In the genomic region with DNA sequence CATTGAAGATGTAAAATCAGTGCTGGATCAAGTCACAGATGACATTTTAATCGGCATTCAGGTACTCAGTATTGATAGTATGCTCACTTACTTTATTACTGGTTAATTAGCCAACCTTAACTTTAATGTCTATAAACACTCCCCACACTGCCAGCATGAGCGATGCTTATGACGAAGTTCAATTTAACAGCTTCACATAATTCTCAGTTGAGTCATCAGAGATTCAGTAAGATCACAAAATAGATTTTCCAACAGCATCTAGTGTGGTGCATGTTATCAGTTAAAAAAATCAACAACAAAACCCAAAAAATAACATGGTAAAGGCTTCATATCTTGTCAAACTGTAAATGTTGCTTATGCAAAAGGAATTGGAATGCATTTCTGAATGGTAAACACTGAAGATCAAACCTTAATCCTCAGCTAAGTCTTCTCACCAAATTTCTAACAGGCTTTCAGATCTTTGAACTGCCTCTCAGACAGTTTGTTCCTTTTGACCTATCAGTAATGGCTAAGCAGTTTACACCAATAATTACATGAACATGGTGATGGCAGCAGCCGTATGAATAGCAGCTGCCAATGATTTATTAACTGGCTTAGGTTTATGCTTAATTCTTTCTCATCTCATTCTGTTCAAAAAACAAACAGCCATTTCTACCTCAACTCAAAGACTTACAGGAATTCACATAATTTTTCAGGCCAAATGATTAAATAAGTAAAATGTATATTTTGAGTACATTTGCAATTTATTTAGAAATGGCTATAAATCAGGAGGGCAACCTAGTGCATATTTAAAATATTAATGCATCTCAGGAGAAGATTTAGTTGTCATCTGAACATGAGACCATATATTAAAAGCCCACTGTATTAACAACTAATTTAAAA, we compare ENCODE assay signal across 1 cellular context.
TF ChIP-seq lines count a peak whose summit lies in the region.

No MANE protein-coding gene starts in this region.

TF ChIP-seq in K562, 482 proteins besides CTCF, POLR2A, EP300 and RAD21 (continued from another document and continues in another):
- TF ChIP-seq ZNF589 (CRISPR knock-in tag; IDR thresholded peaks at IDR 0.05; ENCODE audit: low read depth) (no peak), OTX1 (CRISPR knock-in tag; IDR thresholded peaks at IDR 0.05) (no peak), TEAD1 (CRISPR knock-in tag; IDR thresholded peaks at IDR 0.05) (0 out of 4 replicates have a peak, but pooled peaks of 1 of the 2 experiments have one; percentile 23), ILF3 (IDR thresholded peaks at IDR 0.05; ENCODE audit: borderline replicate concordance) (no peak), ZNF239 (CRISPR knock-in tag; IDR thresholded peaks at IDR 0.05) (0 out of 2 replicates have a peak, but pooled peaks have one; percentile 14), TEAD4 (IDR thresholded peaks at IDR 0.05; ENCODE audit: low read length) (peak; percentile 62), TEAD4 (CRISPR knock-in tag; IDR thresholded peaks at IDR 0.05; ENCODE audit: borderline replicate concordance) (no peak), USF2 (CRISPR knock-in tag; IDR thresholded peaks at IDR 0.05) (no peak), NR2C2 (CRISPR knock-in tag; IDR thresholded peaks at IDR 0.05) (no peak), NR2C2 (tag; IDR thresholded peaks at IDR 0.05) (no peak), CBFA2T3 (IDR thresholded peaks at IDR 0.05) (no peak), CBX1 (IDR thresholded peaks at IDR 0.05; ENCODE audit: low read depth) (no peak), ZNF780A (CRISPR knock-in tag; IDR thresholded peaks at IDR 0.05) (no peak), ZNF778 (CRISPR knock-in tag; IDR thresholded peaks at IDR 0.05) (no peak), KDM5B (IDR thresholded peaks at IDR 0.05; ENCODE audit: insufficient replicate concordance, low read depth, low read length) (no peak), ZNF444 (CRISPR knock-in tag; IDR thresholded peaks at IDR 0.05) (no peak), ARNT (IDR thresholded peaks at IDR 0.05) (no peak), ZNF695 (CRISPR knock-in tag; IDR thresholded peaks at IDR 0.05) (no peak), DPF2 (IDR thresholded peaks at IDR 0.05) (peak; percentile 49; the same call in 1 of the 2 replicates), JUND (IDR thresholded peaks at IDR 0.05; ENCODE audit: borderline replicate concordance, low read depth, low read length) (peak; percentile 81), JUND (tag; IDR thresholded peaks at IDR 0.05; ENCODE audit: borderline replicate concordance, low read depth, low read length) (peak; percentile 82; the same call in 2 of the 3 replicates), POLR2B (IDR thresholded peaks at IDR 0.05; ENCODE audit: low read depth, partially characterized antibody) (no peak), SMARCA4 (IDR thresholded peaks at IDR 0.05) (peak; percentile 71), PHB2 (IDR thresholded peaks at IDR 0.05; ENCODE audit: low read depth) (no peak), FOXA3 (CRISPR knock-in tag; conservative IDR thresholded peaks at IDR 0.05 in 1 of 2, IDR thresholded peaks at IDR 0.05 in 1 of 2) (no peak), FOXM1 (IDR thresholded peaks at IDR 0.05; ENCODE audit: low read depth) (peak; percentile 25; the same call in 1 of the 2 replicates), FOXM1 (CRISPR knock-in tag; IDR thresholded peaks at IDR 0.05; ENCODE audit: low read depth) (no peak), KHSRP (IDR thresholded peaks at IDR 0.05) (no peak), SFPQ (IDR thresholded peaks at IDR 0.05; ENCODE audit: low read depth, low read length) (no peak), TRIM25 (IDR thresholded peaks at IDR 0.05; ENCODE audit: borderline replicate concordance) (no peak), BRD4 (IDR thresholded peaks at IDR 0.05) (no peak)
- TF ChIP-seq, protein P1, sequence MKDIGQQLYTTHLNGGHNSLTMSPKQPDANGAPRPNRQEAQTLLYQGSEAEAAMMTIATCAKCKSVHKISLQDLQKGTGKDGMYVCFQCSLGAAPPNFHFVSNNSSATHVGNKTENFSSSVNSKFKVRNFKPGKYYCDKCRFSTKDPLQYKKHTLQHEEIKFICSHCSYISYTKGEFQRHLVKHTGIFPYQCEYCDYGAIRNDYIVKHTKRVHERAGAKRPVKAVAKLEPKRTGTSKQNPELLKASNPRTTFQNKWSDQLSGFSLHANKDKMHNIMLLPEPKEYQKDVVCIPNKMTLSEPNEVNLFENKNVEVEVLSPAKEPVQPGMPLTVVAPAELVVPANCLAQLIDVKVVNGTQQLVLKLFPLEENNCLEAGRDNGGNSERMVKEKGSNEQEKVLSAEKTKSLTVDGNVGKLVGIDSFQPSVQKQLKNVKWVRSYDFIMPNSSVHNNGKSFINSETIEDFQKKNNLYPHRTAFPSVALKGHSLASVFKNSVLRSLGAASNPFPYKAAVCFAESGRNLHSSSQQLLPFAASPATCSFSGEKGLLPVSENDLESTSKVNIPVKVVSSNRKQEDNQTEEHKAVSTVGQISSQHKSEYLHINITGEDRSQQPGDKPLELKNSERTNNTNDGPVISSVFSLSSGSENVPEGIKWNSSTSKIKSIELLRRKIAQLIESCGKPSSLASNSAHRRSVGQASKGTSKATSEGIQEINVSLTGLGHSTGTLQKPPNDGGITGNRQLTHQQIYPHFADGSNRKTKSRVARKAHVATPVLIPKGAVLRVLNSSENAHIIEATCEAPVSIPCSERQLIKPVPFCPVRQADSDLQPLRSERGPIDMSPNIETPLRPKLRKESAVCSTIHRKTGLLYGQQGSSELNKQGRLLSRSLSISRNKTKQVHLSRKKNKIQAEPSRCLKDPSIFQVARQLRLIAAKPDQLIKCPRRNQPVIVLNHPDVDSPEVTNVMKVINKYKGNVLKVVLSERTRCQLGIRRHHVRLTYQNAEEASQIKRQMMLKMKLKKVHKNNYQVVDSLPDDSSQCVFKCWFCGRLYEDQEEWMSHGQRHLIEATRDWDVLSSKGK (CRISPR knock-in tag; IDR thresholded peaks at IDR 0.05): no peak
- TF ChIP-seq, protein P2, sequence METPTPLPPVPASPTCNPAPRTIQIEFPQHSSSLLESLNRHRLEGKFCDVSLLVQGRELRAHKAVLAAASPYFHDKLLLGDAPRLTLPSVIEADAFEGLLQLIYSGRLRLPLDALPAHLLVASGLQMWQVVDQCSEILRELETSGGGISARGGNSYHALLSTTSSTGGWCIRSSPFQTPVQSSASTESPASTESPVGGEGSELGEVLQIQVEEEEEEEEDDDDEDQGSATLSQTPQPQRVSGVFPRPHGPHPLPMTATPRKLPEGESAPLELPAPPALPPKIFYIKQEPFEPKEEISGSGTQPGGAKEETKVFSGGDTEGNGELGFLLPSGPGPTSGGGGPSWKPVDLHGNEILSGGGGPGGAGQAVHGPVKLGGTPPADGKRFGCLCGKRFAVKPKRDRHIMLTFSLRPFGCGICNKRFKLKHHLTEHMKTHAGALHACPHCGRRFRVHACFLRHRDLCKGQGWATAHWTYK (CRISPR knock-in tag; IDR thresholded peaks at IDR 0.05): no peak
- TF ChIP-seq, protein P3, sequence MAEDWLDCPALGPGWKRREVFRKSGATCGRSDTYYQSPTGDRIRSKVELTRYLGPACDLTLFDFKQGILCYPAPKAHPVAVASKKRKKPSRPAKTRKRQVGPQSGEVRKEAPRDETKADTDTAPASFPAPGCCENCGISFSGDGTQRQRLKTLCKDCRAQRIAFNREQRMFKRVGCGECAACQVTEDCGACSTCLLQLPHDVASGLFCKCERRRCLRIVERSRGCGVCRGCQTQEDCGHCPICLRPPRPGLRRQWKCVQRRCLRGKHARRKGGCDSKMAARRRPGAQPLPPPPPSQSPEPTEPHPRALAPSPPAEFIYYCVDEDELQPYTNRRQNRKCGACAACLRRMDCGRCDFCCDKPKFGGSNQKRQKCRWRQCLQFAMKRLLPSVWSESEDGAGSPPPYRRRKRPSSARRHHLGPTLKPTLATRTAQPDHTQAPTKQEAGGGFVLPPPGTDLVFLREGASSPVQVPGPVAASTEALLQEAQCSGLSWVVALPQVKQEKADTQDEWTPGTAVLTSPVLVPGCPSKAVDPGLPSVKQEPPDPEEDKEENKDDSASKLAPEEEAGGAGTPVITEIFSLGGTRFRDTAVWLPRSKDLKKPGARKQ (CRISPR knock-in tag; IDR thresholded peaks at IDR 0.05): no peak
- TF ChIP-seq, protein P4, sequence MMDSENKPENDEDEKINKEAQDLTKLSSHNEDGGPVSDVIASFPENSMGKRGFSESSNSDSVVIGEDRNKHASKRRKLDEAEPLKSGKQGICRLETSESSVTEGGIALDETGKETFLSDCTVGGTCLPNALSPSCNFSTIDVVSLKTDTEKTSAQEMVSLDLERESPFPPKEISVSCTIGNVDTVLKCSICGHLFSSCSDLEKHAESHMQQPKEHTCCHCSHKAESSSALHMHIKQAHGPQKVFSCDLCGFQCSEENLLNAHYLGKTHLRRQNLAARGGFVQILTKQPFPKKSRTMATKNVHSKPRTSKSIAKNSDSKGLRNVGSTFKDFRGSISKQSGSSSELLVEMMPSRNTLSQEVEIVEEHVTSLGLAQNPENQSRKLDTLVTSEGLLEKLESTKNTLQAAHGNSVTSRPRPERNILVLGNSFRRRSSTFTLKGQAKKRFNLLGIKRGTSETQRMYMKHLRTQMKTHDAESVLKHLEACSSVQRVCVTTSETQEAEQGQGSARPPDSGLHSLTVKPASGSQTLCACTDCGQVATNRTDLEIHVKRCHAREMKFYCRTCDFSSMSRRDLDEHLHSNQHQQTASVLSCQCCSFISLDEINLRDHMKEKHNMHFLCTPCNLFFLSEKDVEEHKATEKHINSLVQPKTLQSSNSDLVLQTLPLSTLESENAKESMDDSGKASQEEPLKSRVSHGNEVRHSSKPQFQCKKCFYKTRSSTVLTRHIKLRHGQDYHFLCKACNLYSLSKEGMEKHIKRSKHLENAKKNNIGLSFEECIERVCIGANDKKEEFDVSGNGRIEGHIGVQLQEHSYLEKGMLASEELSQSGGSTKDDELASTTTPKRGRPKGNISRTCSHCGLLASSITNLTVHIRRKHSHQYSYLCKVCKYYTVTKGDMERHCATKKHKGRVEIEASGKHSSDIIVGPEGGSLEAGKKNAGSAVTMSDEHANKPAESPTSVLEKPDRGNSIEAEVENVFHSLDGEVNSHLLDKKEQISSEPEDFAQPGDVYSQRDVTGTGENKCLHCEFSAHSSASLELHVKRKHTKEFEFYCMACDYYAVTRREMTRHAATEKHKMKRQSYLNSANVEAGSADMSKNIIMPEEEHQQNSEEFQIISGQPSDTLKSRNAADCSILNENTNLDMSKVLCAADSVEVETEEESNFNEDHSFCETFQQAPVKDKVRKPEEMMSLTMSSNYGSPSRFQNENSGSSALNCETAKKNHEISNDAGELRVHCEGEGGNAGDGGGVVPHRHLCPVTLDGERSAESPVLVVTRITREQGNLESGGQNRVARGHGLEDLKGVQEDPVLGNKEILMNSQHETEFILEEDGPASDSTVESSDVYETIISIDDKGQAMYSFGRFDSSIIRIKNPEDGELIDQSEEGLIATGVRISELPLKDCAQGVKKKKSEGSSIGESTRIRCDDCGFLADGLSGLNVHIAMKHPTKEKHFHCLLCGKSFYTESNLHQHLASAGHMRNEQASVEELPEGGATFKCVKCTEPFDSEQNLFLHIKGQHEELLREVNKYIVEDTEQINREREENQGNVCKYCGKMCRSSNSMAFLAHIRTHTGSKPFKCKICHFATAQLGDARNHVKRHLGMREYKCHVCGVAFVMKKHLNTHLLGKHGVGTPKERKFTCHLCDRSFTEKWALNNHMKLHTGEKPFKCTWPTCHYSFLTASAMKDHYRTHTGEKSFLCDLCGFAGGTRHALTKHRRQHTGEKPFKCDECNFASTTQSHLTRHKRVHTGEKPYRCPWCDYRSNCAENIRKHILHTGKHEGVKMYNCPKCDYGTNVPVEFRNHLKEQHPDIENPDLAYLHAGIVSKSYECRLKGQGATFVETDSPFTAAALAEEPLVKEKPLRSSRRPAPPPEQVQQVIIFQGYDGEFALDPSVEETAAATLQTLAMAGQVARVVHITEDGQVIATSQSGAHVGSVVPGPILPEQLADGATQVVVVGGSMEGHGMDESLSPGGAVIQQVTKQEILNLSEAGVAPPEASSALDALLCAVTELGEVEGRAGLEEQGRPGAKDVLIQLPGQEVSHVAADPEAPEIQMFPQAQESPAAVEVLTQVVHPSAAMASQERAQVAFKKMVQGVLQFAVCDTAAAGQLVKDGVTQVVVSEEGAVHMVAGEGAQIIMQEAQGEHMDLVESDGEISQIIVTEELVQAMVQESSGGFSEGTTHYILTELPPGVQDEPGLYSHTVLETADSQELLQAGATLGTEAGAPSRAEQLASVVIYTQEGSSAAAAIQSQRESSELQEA (IDR thresholded peaks at IDR 0.05; ENCODE audit: low read depth): no peak
- TF ChIP-seq, protein P5, sequence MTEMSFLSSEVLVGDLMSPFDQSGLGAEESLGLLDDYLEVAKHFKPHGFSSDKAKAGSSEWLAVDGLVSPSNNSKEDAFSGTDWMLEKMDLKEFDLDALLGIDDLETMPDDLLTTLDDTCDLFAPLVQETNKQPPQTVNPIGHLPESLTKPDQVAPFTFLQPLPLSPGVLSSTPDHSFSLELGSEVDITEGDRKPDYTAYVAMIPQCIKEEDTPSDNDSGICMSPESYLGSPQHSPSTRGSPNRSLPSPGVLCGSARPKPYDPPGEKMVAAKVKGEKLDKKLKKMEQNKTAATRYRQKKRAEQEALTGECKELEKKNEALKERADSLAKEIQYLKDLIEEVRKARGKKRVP (CRISPR knock-in tag; IDR thresholded peaks at IDR 0.05): 0 out of 2 replicates have a peak, but pooled peaks have one; percentile 54
